In genomic region chr3:8356135-8356534, GRCh38 we compare ENCODE assay signal across 1 cellular context.
TF ChIP-seq lines count a peak whose summit lies in the region.
"Not testable (repeated sequence)": the region's sequence is repeated elsewhere in the genome, so short reads cannot be mapped to it uniquely, and the experiment has no call there.

No MANE protein-coding gene starts in this region.

TF ChIP-seq in K562, 482 proteins besides CTCF, POLR2A, EP300 and RAD21 (continued from another document):
- TF ChIP-seq DMBX1 (CRISPR knock-in tag; IDR thresholded peaks at IDR 0.05; ENCODE audit: borderline replicate concordance) (peak; percentile 20; the same call in 1 of the 2 replicates), ZNF79 (CRISPR knock-in tag; IDR thresholded peaks at IDR 0.05; ENCODE audit: low read depth) (peak; percentile 56; the same call in 1 of the 2 replicates), SMAD3 (CRISPR knock-in tag; conservative IDR thresholded peaks at IDR 0.05) (peak; percentile 63; the same call in 1 of the 2 replicates), ERF (CRISPR knock-in tag; IDR thresholded peaks at IDR 0.05) (peak; percentile 92; the same call in 1 of the 2 replicates), ZNF586 (CRISPR knock-in tag; conservative IDR thresholded peaks at IDR 0.05) (0 out of 2 replicates have a peak, but pooled peaks have one; percentile 41), BCL6 (CRISPR knock-in tag; IDR thresholded peaks at IDR 0.05) (peak; percentile 80; the same call in 1 of the 2 replicates), KLF6 (CRISPR knock-in tag; IDR thresholded peaks at IDR 0.05; ENCODE audit: borderline replicate concordance) (0 out of 2 replicates have a peak, but pooled peaks have one; percentile 47), ZBTB12 (CRISPR knock-in tag; IDR thresholded peaks at IDR 0.05) (peak; percentile 41; the same call in 1 of the 2 replicates), ZNF75A (CRISPR knock-in tag; IDR thresholded peaks at IDR 0.05) (peak; percentile 64; the same call in 1 of the 2 replicates), ZNF311 (CRISPR knock-in tag; IDR thresholded peaks at IDR 0.05) (peak; percentile 16; the same call in 1 of the 2 replicates), NR4A1 (CRISPR knock-in tag; IDR thresholded peaks at IDR 0.05) (0 out of 2 replicates have a peak, but pooled peaks have one; percentile 34), ZNF57 (CRISPR knock-in tag; IDR thresholded peaks at IDR 0.05) (0 out of 2 replicates have a peak, but pooled peaks have one; percentile 51), ATF4 (CRISPR knock-in tag; IDR thresholded peaks at IDR 0.05) (peak; percentile 72), ZNF449 (CRISPR knock-in tag; IDR thresholded peaks at IDR 0.05) (peak; percentile 70; the same call in 1 of the 2 replicates), ZBTB9 (CRISPR knock-in tag; IDR thresholded peaks at IDR 0.05) (0 out of 2 replicates have a peak, but pooled peaks have one; percentile 8), ZNF212 (CRISPR knock-in tag; IDR thresholded peaks at IDR 0.05) (peak; percentile 34; the same call in 1 of the 2 replicates), ZNF444 (CRISPR knock-in tag; IDR thresholded peaks at IDR 0.05) (0 out of 2 replicates have a peak, but pooled peaks have one; percentile 5)
- not testable (repeated sequence) for TF ChIP-seq NR4A1 (tag; IDR thresholded peaks at IDR 0.05)
